In the genomic region with DNA sequence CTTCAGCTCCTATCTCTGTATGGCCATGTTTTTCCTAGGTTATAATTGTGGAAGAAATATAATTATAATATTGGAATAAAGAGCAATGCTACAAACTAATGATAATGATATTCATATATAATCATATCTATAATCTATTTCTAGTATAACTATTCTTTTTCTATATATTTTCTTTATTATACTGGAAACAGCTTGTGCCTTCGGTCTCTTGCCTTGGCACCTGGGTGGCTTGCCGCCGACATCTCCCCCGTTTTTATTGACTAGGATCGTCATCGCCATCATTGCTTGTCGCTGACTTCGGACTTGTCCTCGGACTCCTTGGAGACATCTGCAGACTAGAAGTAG, we compare ENCODE assay signal across 9 cellular contexts. TPM values are rescaled to one million over a fixed set of nuclear protein-coding genes. Genes with fewer than 3 reads are reported as not detected.
DNase-seq lines count a peak whose midpoint lies in the region; ATAC-seq and TF ChIP-seq lines count a peak whose summit lies in the region.
"Had no signal": no experiment of that assay in that cellular context is flagged by ENCODE, and none has a peak within 500 bp of the region (broad histone marks: within the 10 kb centered on the region; RNA-seq: fewer than 3 reads in every experiment).

No MANE protein-coding gene starts in this region.

- DNase-seq in GM23338 (ENCODE audit: low spot score) (no peak), T-helper 17 cell (no peak), glutamatergic neuron (no peak), SW 1271 (lab: John Stamatoyannopoulos, UW) (no peak)

- H3K9me3 Mint-ChIP-seq in GM23338 (peaks cover 91% of the 10 kb centered on the region), glutamatergic neuron (ENCODE audit: unreplicated experiment) (peaks cover 10% of the 10 kb centered on the region)

- H3K36me3 Mint-ChIP-seq in GM23338 (ENCODE audit: low read depth) = peaks cover 32% of the 10 kb centered on the region
- H3K36me3 Mint-ChIP-seq in T-helper 17 cell (ENCODE audit: low read depth) = no peaks in the 10 kb centered on the region
- H3K36me3 Mint-ChIP-seq in glutamatergic neuron (ENCODE audit: unreplicated experiment) = no peaks in the 10 kb centered on the region

- no peaks in the 10 kb centered on the region for H3K27me3 ChIP-seq in GM23338 (ENCODE audit: insufficient read depth)

- H3K9me3 ChIP-seq in T-helper 17 cell (ENCODE audit: control insufficient read depth, low read length, poor library complexity, severe bottlenecking) = no peaks in the 10 kb centered on the region

- H3K4me3 ChIP-seq in GM23338 (peak overlapping the region; percentile 96), skin epidermis (peak overlapping the region in 5 of 7 experiments; percentile 55 to 83 (median 66))

- H3K27ac Mint-ChIP-seq in GM23338 (no peak overlapping the region), T-helper 17 cell (peak overlapping the region; percentile 93), glutamatergic neuron (ENCODE audit: unreplicated experiment) (no peak overlapping the region)

- H3K4me2 ChIP-seq in GM23338 = peak overlapping the region; percentile 31; the same call in 1 of the 2 replicates

- peaks cover 57% of the 10 kb centered on the region for H3K79me2 ChIP-seq in GM23338 (replicated peaks; ENCODE audit: insufficient read depth)

- H2AFZ ChIP-seq in GM23338 = no peak overlapping the region

- H3K4me3 Mint-ChIP-seq in GM23338 (no peak overlapping the region), T-helper 17 cell (peak overlapping the region; percentile 96), glutamatergic neuron (ENCODE audit: unreplicated experiment) (peak overlapping the region; percentile 98)

- H3K27me3 Mint-ChIP-seq in GM23338 (ENCODE audit: insufficient read depth, low read depth, poor library complexity) (peaks cover 3% of the 10 kb centered on the region), T-helper 17 cell (no peaks in the 10 kb centered on the region), glutamatergic neuron (ENCODE audit: unreplicated experiment) (peaks cover 7% of the 10 kb centered on the region)

- H3K36me3 ChIP-seq in GM23338 (ENCODE audit: insufficient read depth) = peaks cover 6% of the 10 kb centered on the region; the same call in 1 of the 2 replicates

- peaks cover 8% of the 10 kb centered on the region for H3K4me1 ChIP-seq in GM23338 (ENCODE audit: insufficient read depth)

- H4K20me1 ChIP-seq in GM23338 (replicated peaks; ENCODE audit: insufficient read depth) = peaks cover 41% of the 10 kb centered on the region

- TF ChIP-seq CTCF in GM23338 (conservative IDR thresholded peaks at IDR 0.05; ENCODE audit: low read depth in 2 of 2) = no peak
- TF ChIP-seq CTCF in glutamatergic neuron (IDR thresholded peaks at IDR 0.05; ENCODE audit: partially characterized antibody, unreplicated experiment) = no peak

- no peak for ATAC-seq in GM23338
- no peak for ATAC-seq in T-helper 17 cell
- ATAC-seq in HG03045 (IDR thresholded peaks at IDR 0.05; ENCODE audit: unreplicated experiment) = no peak
- no peak for ATAC-seq in GM18519 (IDR thresholded peaks at IDR 0.05; ENCODE audit: low FRiP score, unreplicated experiment)
- ATAC-seq in GM18858 (IDR thresholded peaks at IDR 0.05; ENCODE audit: unreplicated experiment) = no peak

- no peaks in the 10 kb centered on the region for H3F3A ChIP-seq in GM23338 (replicated peaks; ENCODE audit: low read depth)

- H3K27ac ChIP-seq in GM23338 (ENCODE audit: low read depth) (no peak overlapping the region), skin epidermis (peak overlapping the region in 2 of 21 experiments; percentile 88 to 89)
- H3K27ac ChIP-seq: SK-N-MC had no signal

- H3K4me1 Mint-ChIP-seq in GM23338 = no peaks in the 10 kb centered on the region
- H3K4me1 Mint-ChIP-seq in T-helper 17 cell = peaks cover 25% of the 10 kb centered on the region
- H3K4me1 Mint-ChIP-seq in glutamatergic neuron (ENCODE audit: low read depth, unreplicated experiment) = peaks cover 2% of the 10 kb centered on the region

- no peaks in the 10 kb centered on the region for H3K9me2 ChIP-seq in GM23338 (ENCODE audit: insufficient read depth)

TF ChIP-seq in GM23338, 12 proteins besides CTCF, POLR2A, EP300 and RAD21 (continues in another document):
- TF ChIP-seq STAT1 (IDR thresholded peaks at IDR 0.05; ENCODE audit: unreplicated experiment) = no peak
- no peak for TF ChIP-seq ZNF114 (CRISPR knock-in tag; IDR thresholded peaks at IDR 0.05)
- no peak for TF ChIP-seq POLR2AphosphoS5 (IDR thresholded peaks at IDR 0.05; ENCODE audit: low read depth)
- TF ChIP-seq JUNB (IDR thresholded peaks at IDR 0.05; ENCODE audit: unreplicated experiment) = no peak
- TF ChIP-seq EZH2 (IDR thresholded peaks at IDR 0.05; ENCODE audit: low read depth, unreplicated experiment) = no peak
- no peak for TF ChIP-seq REST (IDR thresholded peaks at IDR 0.05; ENCODE audit: unreplicated experiment)
- no peak for TF ChIP-seq CREB1 (CRISPR knock-in tag; IDR thresholded peaks at IDR 0.05; ENCODE audit: low read depth)

RNA-seq across cellular contexts. Expression of gene ZNF763, which starts 24.2 kb away (rescaled TPM):
- 0.87 and 2.2 TPM in 2 replicates for total RNA-seq in GM23338 (2014; rRNA removed; shearing (Covaris generic))
- polyA plus RNA-seq in GM23338 (2016; fragmentation: Nextera tagmentation; extraction: Ambion mirVana) = 0.61 and 1.7 TPM in 2 replicates
- total RNA-seq in T-helper 17 cell (1 to 10 TPM; 1.5 to 1.7 TPM), glutamatergic neuron (ENCODE audit: unreplicated experiment) (10.3 TPM)

RNA-seq across cellular contexts. Expression of gene ZNF433, which starts 46.4 kb away (rescaled TPM):
- 2.0 and 9.8 TPM in 2 replicates for total RNA-seq in GM23338 (2014; rRNA removed; shearing (Covaris generic))
- polyA plus RNA-seq in GM23338 (2016; fragmentation: Nextera tagmentation; extraction: Ambion mirVana) = 3.4 and 4.1 TPM in 2 replicates
- 1 to 10 TPM in 1 of 2 donors, under 1 TPM in 1; 0.85 to 1.3 TPM for total RNA-seq in T-helper 17 cell
- 4.5 TPM for total RNA-seq in glutamatergic neuron (ENCODE audit: unreplicated experiment)
